ENCODE assay signal across 10 cellular contexts in the genomic region with DNA sequence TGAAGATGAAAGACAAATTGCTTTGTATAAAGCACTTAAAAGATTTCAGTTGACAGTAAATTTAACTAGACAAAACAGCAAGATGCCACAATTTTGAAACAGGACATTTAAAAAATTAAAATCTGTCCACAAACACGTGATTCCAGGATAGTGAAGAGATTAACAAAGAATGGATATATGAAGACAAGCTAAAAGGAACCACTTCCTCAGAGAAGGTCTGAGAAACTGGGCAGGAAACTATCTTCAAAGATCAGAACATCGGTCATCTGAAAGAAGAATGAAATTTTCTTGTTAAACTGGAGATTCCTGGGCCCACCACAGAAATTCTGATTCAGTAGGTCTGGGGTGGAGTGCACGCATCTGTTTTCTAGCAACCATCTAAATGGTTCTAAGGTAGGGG. TPM values are rescaled to one million over a fixed set of nuclear protein-coding genes. Genes with fewer than 3 reads are reported as not detected.
DNase-seq lines count a peak whose midpoint lies in the region; ATAC-seq, FAIRE-seq and TF ChIP-seq lines count a peak whose summit lies in the region.
"Had no signal": no experiment of that assay in that cellular context is flagged by ENCODE, and none has a peak within 500 bp of the region (broad histone marks: within the 10 kb centered on the region; RNA-seq: fewer than 3 reads in every experiment).

No MANE protein-coding gene starts in this region.

- TF ChIP-seq CTCF in kidney (IDR thresholded peaks at IDR 0.05; ENCODE audit: borderline replicate concordance, extremely low read depth, insufficient read depth), result no peak
- no peak for TF ChIP-seq CTCF in testis (IDR thresholded peaks at IDR 0.05)

- peak overlapping the region; percentile 96 for H3K27ac Mint-ChIP-seq in stimulated activated naive CD8-positive, alpha-beta T cell treated with anti-CD3 and anti-CD28 coated beads, Interleukin-15, Interleukin-2, amounts not matched to agents 100 ng/mL and 50 ng/mL, for 24 hours
- H3K27ac Mint-ChIP-seq in activated CD8-positive, alpha-beta T cell treated with anti-CD3 and anti-CD28 coated beads, Interleukin-2, amount 10 ng/mL, durations not matched to agents 7 days and 5 days, result no peak overlapping the region

- H3K4me1 ChIP-seq in kidney (ENCODE audit: control insufficient read depth in 1 of 2, insufficient read depth in 1 of 2, low read depth in 1 of 2, low read length in 2 of 2) (peaks cover 2 to 15% of the 10 kb centered on the region in 2 donors), testis (no peaks in the 10 kb centered on the region)

- intact Hi-C loops in kidney (cut with DNase I), result no loop called here
- intact Hi-C loops in testis (cut with DNase I; ENCODE audit: low total_unique reads), result loop anchor here (5.0 kb wide), 1 partner anchor 150 kb away; the partner anchor contains the start of gene ING2

- H3K27me3 Mint-ChIP-seq in stimulated activated naive CD8-positive, alpha-beta T cell treated with anti-CD3 and anti-CD28 coated beads, Interleukin-15, Interleukin-2, amounts not matched to agents 100 ng/mL and 50 ng/mL, for 24 hours, result no peaks in the 10 kb centered on the region
- H3K27me3 Mint-ChIP-seq in activated CD8-positive, alpha-beta T cell treated with anti-CD3 and anti-CD28 coated beads, Interleukin-2, amount 10 ng/mL, durations not matched to agents 7 days and 5 days (ENCODE audit: low read depth), result no peaks in the 10 kb centered on the region

- peaks cover 38% of the 10 kb centered on the region for H3K4me1 Mint-ChIP-seq in stimulated activated naive CD8-positive, alpha-beta T cell treated with anti-CD3 and anti-CD28 coated beads, Interleukin-15, Interleukin-2, amounts not matched to agents 100 ng/mL and 50 ng/mL, for 24 hours (ENCODE audit: low read depth)
- peaks cover 27% of the 10 kb centered on the region for H3K4me1 Mint-ChIP-seq in activated CD8-positive, alpha-beta T cell treated with anti-CD3 and anti-CD28 coated beads, Interleukin-2, amount 10 ng/mL, durations not matched to agents 7 days and 5 days (ENCODE audit: low read depth)

- H3K4me3 ChIP-seq in kidney (ENCODE audit: low read length in 2 of 2), result peak overlapping the region; percentile 72 to 95
- no peak overlapping the region for H3K4me3 ChIP-seq in testis

- H3K9me3 Mint-ChIP-seq in stimulated activated naive CD8-positive, alpha-beta T cell treated with anti-CD3 and anti-CD28 coated beads, Interleukin-15, Interleukin-2, amounts not matched to agents 100 ng/mL and 50 ng/mL, for 24 hours, result no peaks in the 10 kb centered on the region
- no peaks in the 10 kb centered on the region for H3K9me3 Mint-ChIP-seq in activated CD8-positive, alpha-beta T cell treated with anti-CD3 and anti-CD28 coated beads, Interleukin-2, amount 10 ng/mL, durations not matched to agents 7 days and 5 days (ENCODE audit: insufficient read depth)

- no peak for TF ChIP-seq POLR2A in testis (IDR thresholded peaks at IDR 0.05)

- H3K9ac ChIP-seq in kidney (ENCODE audit: low read length in 2 of 2), result peak overlapping the region in 1 of 2 donors; percentile 79

- no peaks in the 10 kb centered on the region for H3K27me3 ChIP-seq in testis

- H3K36me3 ChIP-seq in kidney (ENCODE audit: control insufficient read depth in 1 of 2, insufficient read depth in 2 of 2, low read length in 2 of 2) (peaks cover 0 to 6% of the 10 kb centered on the region in 2 donors), testis (ENCODE audit: low read depth, missing control alignments) (no peaks in the 10 kb centered on the region)

- peaks cover 32% of the 10 kb centered on the region for H3K36me3 Mint-ChIP-seq in stimulated activated naive CD8-positive, alpha-beta T cell treated with anti-CD3 and anti-CD28 coated beads, Interleukin-15, Interleukin-2, amounts not matched to agents 100 ng/mL and 50 ng/mL, for 24 hours (ENCODE audit: low read depth)
- peaks cover 16% of the 10 kb centered on the region for H3K36me3 Mint-ChIP-seq in activated CD8-positive, alpha-beta T cell treated with anti-CD3 and anti-CD28 coated beads, Interleukin-2, amount 10 ng/mL, durations not matched to agents 7 days and 5 days (ENCODE audit: low read depth)

- H3K9me3 ChIP-seq in kidney (ENCODE audit: control insufficient read depth in 1 of 2, low read length in 2 of 2) (no peaks in the 10 kb centered on the region), testis (no peaks in the 10 kb centered on the region)

- WGBS in testis, 2 donors, result 28 to 39% methylated on average over 3 of the region's 3 CpGs

- peak overlapping the region; percentile 94 for H3K4me3 Mint-ChIP-seq in stimulated activated naive CD8-positive, alpha-beta T cell treated with anti-CD3 and anti-CD28 coated beads, Interleukin-15, Interleukin-2, amounts not matched to agents 100 ng/mL and 50 ng/mL, for 24 hours
- peak overlapping the region; percentile 76 for H3K4me3 Mint-ChIP-seq in activated CD8-positive, alpha-beta T cell treated with anti-CD3 and anti-CD28 coated beads, Interleukin-2, amount 10 ng/mL, durations not matched to agents 7 days and 5 days

- FAIRE-seq in kidney (lab: Jason Lieb, UNC), result no peak
- FAIRE-seq: G401.6, small intestine had no signal

- H3K27ac ChIP-seq in kidney (ENCODE audit: low read depth in 2 of 2, low read length in 2 of 2) (no peak overlapping the region), testis (no peak overlapping the region)

- CTCF ChIA-PET in activated CD8-positive, alpha-beta T cell treated with anti-CD3 and anti-CD28 coated beads, Interleukin-2, amount 10 ng/mL, durations not matched to agents 7 days and 5 days (lab: Charles Lee), result interaction anchor here (1.3 to 1.5 kb wide), 2 partner anchors 10 to 395 kb away, joined by 3 read pairs; no protein-coding TSS in a partner anchor

- DNase-seq in stimulated activated naive CD8-positive, alpha-beta T cell treated with anti-CD3 and anti-CD28 coated beads, Interleukin-15, Interleukin-2, amounts not matched to agents 100 U/mL and 50 U/mL, for 24 hours, result no peak
- no peak for DNase-seq in activated CD8-positive, alpha-beta T cell treated with anti-CD3 and anti-CD28 coated beads, Interleukin-2, amount 10 ng/mL, durations not matched to agents 7 days and 5 days
- no peak for DNase-seq in kidney
- no peak for DNase-seq in NCI-H345 treated with DMSO at 0.1 percent for 48 hours (lab: John Stamatoyannopoulos, UW; ENCODE audit: unreplicated experiment)
- DNase-seq in inferior parietal cortex (ENCODE audit: extremely low spot score), result no peak
- no peak for DNase-seq in testis

- no peak for ATAC-seq in stimulated activated naive CD8-positive, alpha-beta T cell treated with anti-CD3 and anti-CD28 coated beads, Interleukin-15, Interleukin-2, amounts not matched to agents 100 U/mL and 50 U/mL, for 24 hours
- no peak for ATAC-seq in activated CD8-positive, alpha-beta T cell treated with anti-CD3 and anti-CD28 coated beads, Interleukin-2, amount 10 ng/mL, durations not matched to agents 7 days and 5 days
- ATAC-seq in HG02798 (IDR thresholded peaks at IDR 0.05; ENCODE audit: poor library complexity, unreplicated experiment), result no peak

- POLR2A ChIA-PET in activated CD8-positive, alpha-beta T cell treated with anti-CD3 and anti-CD28 coated beads, Interleukin-2, amount 10 ng/mL, durations not matched to agents 7 days and 5 days (lab: Charles Lee), result no interaction called here

RNA-seq across cellular contexts. Expression of gene RWDD4, which starts 1.4 kb away (rescaled TPM):
- total RNA-seq in activated CD8-positive, alpha-beta T cell treated with anti-CD3 and anti-CD28 coated beads, Interleukin-2, amount 10 ng/mL, durations not matched to agents 7 days and 5 days, result 10 to 100 TPM; 15.6 to 17.2 TPM
- total RNA-seq in kidney (17.7 TPM), testis (10 to 100 TPM; 23.0 to 25.4 TPM)
- polyA plus RNA-seq in kidney (ENCODE audit: insufficient read depth, low read depth, low replicate concordance) (19.1 TPM), testis (ENCODE audit: insufficient read depth, low read depth, low replicate concordance) (14.5 TPM)

RNA-seq across cellular contexts. Expression of gene TRAPPC11, which starts 1.5 kb away (rescaled TPM):
- 10 to 100 TPM; 26.5 to 29.9 TPM for total RNA-seq in activated CD8-positive, alpha-beta T cell treated with anti-CD3 and anti-CD28 coated beads, Interleukin-2, amount 10 ng/mL, durations not matched to agents 7 days and 5 days
- total RNA-seq in kidney (43.1 TPM), testis (10 to 100 TPM; 65.2 to 81.6 TPM)
- polyA plus RNA-seq in kidney (ENCODE audit: insufficient read depth, low read depth, low replicate concordance) (13.8 TPM), testis (ENCODE audit: insufficient read depth, low read depth, low replicate concordance) (31.2 TPM)

Comparison
In these comparisons a context has a peak if more than half of its experiments do, and no peak if none do; other contexts are left out.
1. H3K4me3 ChIP-seq: peak in kidney (2 of 2); none in testis (0 of 2).